18 cellular contexts compared by ENCODE assay signal in the genomic region with DNA sequence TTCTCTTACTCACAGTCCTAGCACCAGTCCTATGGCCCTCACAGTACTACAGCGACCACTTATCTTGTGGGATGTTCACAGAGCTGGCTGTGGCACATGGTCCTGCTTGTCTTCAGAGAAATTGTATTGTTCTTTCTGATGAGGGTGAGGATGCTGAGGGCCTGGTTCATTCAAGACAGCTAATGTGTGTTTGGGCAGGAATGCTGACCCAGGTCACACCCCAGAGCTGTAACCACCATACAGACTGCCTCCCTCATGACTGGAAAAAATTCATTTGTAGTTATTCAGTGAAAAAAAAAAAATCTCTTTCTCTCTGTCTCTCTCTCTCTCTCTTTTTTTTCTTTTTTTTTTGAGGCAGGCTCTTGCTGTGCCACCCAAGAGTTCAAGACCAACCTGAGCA.
"Had no signal": no experiment of that assay in that cellular context is flagged by ENCODE, and none has a peak within 500 bp of the region (broad histone marks: within the 10 kb centered on the region; RNA-seq: fewer than 3 reads in every experiment).

No MANE protein-coding gene starts in this region.

- H3K27ac ChIP-seq: gastrocnemius medialis, left ventricle myocardium inferior, pancreas, psoas muscle, uterus had no signal

- H3K9me3 ChIP-seq: gastrocnemius medialis, left ventricle myocardium inferior, pancreas, psoas muscle, uterus had no signal

- DNase-seq: activated B cell treated with CpG ODN at 0.5 μM for 24 hours; activated CD4-positive, alpha-beta T cell treated with anti-CD3 and anti-CD28 coated beads for 36 hours; activated CD4-positive, alpha-beta T cell treated with anti-CD3 and anti-CD28 coated beads, Interleukin-2, amount 50 U/mL, for 4 hours; activated effector memory CD4-positive, alpha-beta T cell treated with Interleukin-2 at 50 U/mL for 16 hours; activated naive CD4-positive, alpha-beta T cell treated with anti-CD3 and anti-CD28 coated beads for 36 hours; activated naive CD8-positive, alpha-beta T cell treated with anti-CD3 and anti-CD28 coated beads, Interleukin-2, amount 10 ng/mL, durations not matched to agents 7 days and 5 days; activated T-cell treated with anti-CD3 and anti-CD28 coated beads, Interleukin-2, amount 50 U/mL, for 72 hours; amniotic stem cell; gastrocnemius medialis; hippocampal formation; left ventricle myocardium inferior; nephron progenitor cell; pancreas; psoas muscle; right cardiac atrium; stimulated activated CD4-positive, alpha-beta T cell treated with anti-CD3 and anti-CD28 coated beads, Interleukin-1b, Interleukin-23, amount 100 ng/mL, for 48 hours; T-helper 17 cell; uterus had no signal

- H3K27me3 ChIP-seq: gastrocnemius medialis, pancreas, uterus had no signal

- H3K4me1 ChIP-seq: gastrocnemius medialis, pancreas, psoas muscle, uterus had no signal

- H3K4me3 ChIP-seq: gastrocnemius medialis, left ventricle myocardium inferior, pancreas, psoas muscle, uterus had no signal

- H3K36me3 ChIP-seq: gastrocnemius medialis, left ventricle myocardium inferior, pancreas, uterus had no signal
